In genomic region chr9:120043448-120043847, GRCh38 we compare ENCODE assay signal across 18 cellular contexts.
DNase-seq lines count a peak whose midpoint lies in the region; ATAC-seq and TF ChIP-seq lines count a peak whose summit lies in the region.
"Had no signal": no experiment of that assay in that cellular context is flagged by ENCODE, and none has a peak within 500 bp of the region (broad histone marks: within the 10 kb centered on the region; RNA-seq: fewer than 3 reads in every experiment).

No MANE protein-coding gene starts in this region.

- no peaks in the 10 kb centered on the region for H3K9me3 ChIP-seq in testis
- H3K9me3 ChIP-seq: lower lobe of right lung had no signal

- DNase-seq in HT1080 (ENCODE audit: low read depth): peak; percentile 28
- DNase-seq in NCI-H2171 (lab: John Stamatoyannopoulos, UW): peak; percentile 82
- peak; percentile 58 for DNase-seq in SHP77 treated with DMSO at 0.1 percent for 48 hours (lab: John Stamatoyannopoulos, UW)
- peak; percentile 67 for DNase-seq in testis
- no peak for DNase-seq in NCI-H2107 treated with DMSO at 0.1 percent for 48 hours (lab: John Stamatoyannopoulos, UW; ENCODE audit: unreplicated experiment)
- DNase-seq in germinal center (ENCODE audit: low spot score): no peak
- DNase-seq: activated CD8-positive, alpha-beta T cell treated with anti-CD3 and anti-CD28 coated beads for 36 hours; activated naive CD4-positive, alpha-beta T cell treated with anti-CD3 and anti-CD28 coated beads, Interleukin-2, amount 50 U/mL, for 16 hours; activated T-cell treated with anti-CD3 and anti-CD28 coated beads, Interleukin-2, amount 50 U/mL, for 4 hours; H7; KG1; lower lobe of right lung; natural killer cell; NCI-H1417; T-helper 2 cell had no signal

- H3K4me3 ChIP-seq in testis: no peak overlapping the region
- H3K4me3 ChIP-seq: lower lobe of right lung had no signal

- no peaks in the 10 kb centered on the region for H3K27me3 ChIP-seq in testis

- no peak for TF ChIP-seq CTCF in testis (IDR thresholded peaks at IDR 0.05)

- TF ChIP-seq POLR2A in testis (IDR thresholded peaks at IDR 0.05): no peak

- WGBS in testis, 2 donors: 34 to 49% methylated on average over 7 of the region's 7 CpGs

- H3K4me1 ChIP-seq in testis: no peaks in the 10 kb centered on the region
- H3K4me1 ChIP-seq: lower lobe of right lung had no signal

- H3K36me3 ChIP-seq in testis (ENCODE audit: low read depth, missing control alignments): no peaks in the 10 kb centered on the region
- H3K36me3 ChIP-seq: lower lobe of right lung had no signal

- ATAC-seq in GM18502 (IDR thresholded peaks at IDR 0.05; ENCODE audit: poor library complexity, unreplicated experiment): no peak
- ATAC-seq: activated CD8-positive, alpha-beta T cell treated with anti-CD3 and anti-CD28 coated beads for 36 hours; activated T-cell treated with anti-CD3 and anti-CD28 coated beads, Interleukin-2, amount 50 U/mL, for 4 hours; esophagus mucosa; lower lobe of right lung; natural killer cell; WTC11 had no signal

- no peak overlapping the region for H3K27ac ChIP-seq in testis
- H3K27ac ChIP-seq: lower lobe of right lung had no signal

- intact Hi-C loops in testis (cut with DNase I; ENCODE audit: low total_unique reads): no loop called here

Comparison
In these comparisons a context has a peak if more than half of its experiments do, and no peak if none do; other contexts are left out.
1. DNase-seq: peak in HT1080 (single experiment), NCI-H2171 (single experiment), SHP77 treated with DMSO at 0.1 percent for 48 hours (single experiment) and testis (single experiment); none in NCI-H2107 treated with DMSO at 0.1 percent for 48 hours (single experiment) and germinal center (single experiment).